In genomic region chr19:6963937-6964336, GRCh38 we compare ENCODE assay signal across 9 cellular contexts. TPM values are rescaled to one million over a fixed set of nuclear protein-coding genes. Genes with fewer than 3 reads are reported as not detected.
DNase-seq lines count a peak whose midpoint lies in the region; ATAC-seq and TF ChIP-seq lines count a peak whose summit lies in the region.
"Had no signal": no experiment of that assay in that cellular context is flagged by ENCODE, and none has a peak within 500 bp of the region (broad histone marks: within the 10 kb centered on the region; RNA-seq: fewer than 3 reads in every experiment).

No MANE protein-coding gene starts in this region.

- ATAC-seq in stimulated activated effector memory CD8-positive, alpha-beta T cell treated with anti-CD3 and anti-CD28 coated beads, Interleukin-12 subunit alpha, Interleukin-12 subunit beta, amount 100 ng/mL, for 72 hours, result no peak
- ATAC-seq in esophagus mucosa, result no peak
- ATAC-seq in HG03039 (IDR thresholded peaks at IDR 0.05; ENCODE audit: unreplicated experiment), result no peak

- no peaks in the 10 kb centered on the region for H3K36me3 Mint-ChIP-seq in T-helper 2 cell treated with Interferon-gamma antibody and Interleukin-4, amounts not matched to agents 5 μg/mL and 100 μg/mL, for 36 hours (ENCODE audit: low read depth)
- no peaks in the 10 kb centered on the region for H3K36me3 Mint-ChIP-seq in stimulated activated effector memory CD8-positive, alpha-beta T cell treated with anti-CD3 and anti-CD28 coated beads, Interleukin-12 subunit alpha, Interleukin-12 subunit beta, amount 100 ng/mL, for 72 hours

- H3K4me1 Mint-ChIP-seq in T-helper 2 cell treated with Interferon-gamma antibody and Interleukin-4, amounts not matched to agents 5 μg/mL and 100 μg/mL, for 36 hours (ENCODE audit: low read depth), result no peaks in the 10 kb centered on the region
- H3K4me1 Mint-ChIP-seq in stimulated activated effector memory CD8-positive, alpha-beta T cell treated with anti-CD3 and anti-CD28 coated beads, Interleukin-12 subunit alpha, Interleukin-12 subunit beta, amount 100 ng/mL, for 72 hours, result peaks cover 4% of the 10 kb centered on the region

- TF ChIP-seq CTCF in fibroblast of the aortic adventitia (IDR thresholded peaks at IDR 0.05; ENCODE audit: insufficient read depth, low read length), result peak; percentile 19

- no peak overlapping the region for H3K27ac Mint-ChIP-seq in T-helper 2 cell treated with Interferon-gamma antibody and Interleukin-4, amounts not matched to agents 5 μg/mL and 100 μg/mL, for 36 hours
- no peak overlapping the region for H3K27ac Mint-ChIP-seq in stimulated activated effector memory CD8-positive, alpha-beta T cell treated with anti-CD3 and anti-CD28 coated beads, Interleukin-12 subunit alpha, Interleukin-12 subunit beta, amount 100 ng/mL, for 72 hours
- H3K27ac Mint-ChIP-seq: T-helper 1 cell treated with Interleukin-12 subunit alpha and Interleukin-12 subunit beta and Interleukin-4 antibody, amounts not matched to agents 30 μg/mL and 1 μg/mL, for 36 hours had no signal

- no peak overlapping the region for H3K4me3 ChIP-seq in fibroblast of the aortic adventitia (ENCODE audit: low read depth, low read length)

- peak in 3 of 5 experiments; percentile 17 to 36 (median 18) for DNase-seq in T-helper 2 cell
- no peak for DNase-seq in T-helper 2 cell treated with Interferon-gamma antibody and Interleukin-4, amounts not matched to agents 5 μg/mL and 100 μg/mL, for 36 hours (ENCODE audit: low spot score)
- peak; percentile 43 for DNase-seq in activated CD4-positive, alpha-beta T cell treated with anti-CD3 and anti-CD28 coated beads, Interleukin-2, amount 50 U/mL, for 1 hour
- DNase-seq in fibroblast of the aortic adventitia (ENCODE audit: low read depth), result no peak
- DNase-seq in stimulated activated effector memory CD8-positive, alpha-beta T cell treated with anti-CD3 and anti-CD28 coated beads, Interleukin-12 subunit alpha, Interleukin-12 subunit beta, amount 100 ng/mL, for 72 hours (ENCODE audit: low spot score in 2 of 2), result peak; percentile 35 to 69
- no peak for DNase-seq in hippocampal formation (lab: John Stamatoyannopoulos, UW)

- no peaks in the 10 kb centered on the region for H3K9me3 Mint-ChIP-seq in T-helper 2 cell treated with Interferon-gamma antibody and Interleukin-4, amounts not matched to agents 5 μg/mL and 100 μg/mL, for 36 hours
- H3K9me3 Mint-ChIP-seq in stimulated activated effector memory CD8-positive, alpha-beta T cell treated with anti-CD3 and anti-CD28 coated beads, Interleukin-12 subunit alpha, Interleukin-12 subunit beta, amount 100 ng/mL, for 72 hours, result no peaks in the 10 kb centered on the region

- H3K27me3 Mint-ChIP-seq in T-helper 2 cell treated with Interferon-gamma antibody and Interleukin-4, amounts not matched to agents 5 μg/mL and 100 μg/mL, for 36 hours (ENCODE audit: low read depth), result no peaks in the 10 kb centered on the region

- no peak overlapping the region for H3K4me3 Mint-ChIP-seq in T-helper 2 cell treated with Interferon-gamma antibody and Interleukin-4, amounts not matched to agents 5 μg/mL and 100 μg/mL, for 36 hours
- no peak overlapping the region for H3K4me3 Mint-ChIP-seq in stimulated activated effector memory CD8-positive, alpha-beta T cell treated with anti-CD3 and anti-CD28 coated beads, Interleukin-12 subunit alpha, Interleukin-12 subunit beta, amount 100 ng/mL, for 72 hours
- H3K4me3 Mint-ChIP-seq: T-helper 1 cell treated with Interleukin-12 subunit alpha and Interleukin-12 subunit beta and Interleukin-4 antibody, amounts not matched to agents 30 μg/mL and 1 μg/mL, for 36 hours had no signal

RNA-seq across cellular contexts. Expression of gene MBD3L2B, which starts 57.3 kb away (rescaled TPM):
- total RNA-seq in fibroblast of the aortic adventitia (ENCODE audit: low replicate concordance) (not detected in 2 replicates), esophagus mucosa (not detected)

Comparison
In these comparisons a context has a peak if more than half of its experiments do, and no peak if none do; other contexts are left out.
1. DNase-seq: peak in T-helper 2 cell (3 of 5), activated CD4-positive, alpha-beta T cell treated with anti-CD3 and anti-CD28 coated beads, Interleukin-2, amount 50 U/mL, for 1 hour (single experiment) and stimulated activated effector memory CD8-positive, alpha-beta T cell treated with anti-CD3 and anti-CD28 coated beads, Interleukin-12 subunit alpha, Interleukin-12 subunit beta, amount 100 ng/mL, for 72 hours (2 of 2); none in T-helper 2 cell treated with Interferon-gamma antibody and Interleukin-4, amounts not matched to agents 5 μg/mL and 100 μg/mL, for 36 hours (single experiment), fibroblast of the aortic adventitia (single experiment) and hippocampal formation (0 of 2).